8 cellular contexts compared by ENCODE assay signal in the genomic region with DNA sequence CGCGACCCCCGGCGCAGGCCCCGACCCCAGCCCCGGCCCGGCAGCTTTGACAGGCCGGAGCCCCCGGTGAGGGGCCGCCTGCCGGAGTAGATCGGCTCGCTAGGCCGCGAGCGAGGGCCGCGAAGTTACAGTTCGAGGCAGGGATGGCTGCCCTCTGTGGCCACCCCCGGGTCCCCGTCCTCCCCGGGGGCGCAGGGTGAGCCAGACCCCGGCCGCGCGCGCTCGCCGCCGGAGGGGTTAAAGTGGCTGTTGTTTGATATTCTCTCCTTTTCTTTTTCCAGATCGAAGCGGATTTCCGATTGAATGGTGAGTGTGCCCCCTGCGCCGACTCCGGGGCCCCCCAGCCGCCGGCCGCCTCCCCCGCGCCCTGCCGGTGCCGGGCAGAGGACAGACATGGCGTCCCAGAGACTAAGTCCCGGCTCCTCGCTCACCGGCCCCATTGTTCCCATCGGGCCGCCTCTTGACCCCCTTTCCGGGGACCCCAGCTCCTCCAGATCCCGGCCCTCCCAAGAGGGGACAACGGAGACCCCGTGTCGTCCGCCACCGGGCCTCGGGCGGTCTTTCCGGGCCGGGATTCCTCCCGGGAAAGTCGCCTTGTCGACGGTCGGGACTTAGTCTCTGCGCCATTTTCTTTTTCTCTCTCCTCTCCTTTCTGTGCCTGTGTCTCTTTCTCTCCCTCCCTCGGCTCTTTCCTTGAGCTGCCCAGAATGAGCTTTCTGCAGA. TPM values are rescaled to one million over a fixed set of nuclear protein-coding genes. Genes with fewer than 3 reads are reported as not detected.
DNase-seq lines count a peak whose midpoint lies in the region; ATAC-seq, FAIRE-seq and TF ChIP-seq lines count a peak whose summit lies in the region.

No MANE protein-coding gene starts in this region.

- peak overlapping the region; percentile 84 for H3K4me2 ChIP-seq in A549

- intact Hi-C loops in gastrocnemius medialis (cut with DNase I; ENCODE audit: low total_unique reads): loop anchor here (2.0 to 10.0 kb wide), 3 partner anchors 25 to 665 kb away; a partner anchor contains a TSS

- TF ChIP-seq EP300 in A549 (IDR thresholded peaks at IDR 0.05): no peak

- no peak for FAIRE-seq in A549 (lab: Jason Lieb, UNC)

- CTCF ChIA-PET in A549 (lab: Yijun Ruan, JAX): interaction anchor here (0.7 to 5.0 kb wide), 2 partner anchors 37 to 63 kb away, joined by 3 to 28 read pairs; no protein-coding TSS in a partner anchor

- under 1% methylated on average over 34 of the region's 68 CpGs for WGBS in A549 (ENCODE audit: missing lambda C conversion rate)
- WGBS in adipose tissue, 3 donors: 0 to 2% (median 0%) methylated on average over 64 to 68 of the region's 68 CpGs

- TF ChIP-seq RAD21 in A549 (conservative IDR thresholded peaks at IDR 0.05 in 1 of 2, IDR thresholded peaks at IDR 0.05 in 1 of 2): no peak

- no peak for TF ChIP-seq POLR2A in A549 (IDR thresholded peaks at IDR 0.05; ENCODE audit: low read length)
- TF ChIP-seq POLR2A in Peyer's patch (IDR thresholded peaks at IDR 0.05): no peak
- no peak for TF ChIP-seq POLR2A in gastrocnemius medialis (IDR thresholded peaks at IDR 0.05)

- ATAC-seq in A549 (peak; percentile 65 to 66), GM18511 (IDR thresholded peaks at IDR 0.05; ENCODE audit: unreplicated experiment) (peak; percentile 42), HG03139 (IDR thresholded peaks at IDR 0.05; ENCODE audit: unreplicated experiment) (peak; percentile 22), gastrocnemius medialis (peak; percentile 44 to 46)

- peaks cover 46% of the 10 kb centered on the region for H3K4me1 ChIP-seq in A549
- peaks cover 0 to 46% (median 4%) of the 10 kb centered on the region in 4 donors for H3K4me1 ChIP-seq in Peyer's patch
- peaks cover 0 to 51% of the 10 kb centered on the region in 2 donors for H3K4me1 ChIP-seq in right atrium auricular region
- H3K4me1 ChIP-seq in gastrocnemius medialis: peaks cover 49 to 52% of the 10 kb centered on the region in 2 donors

- TF ChIP-seq CTCF in A549 (IDR thresholded peaks at IDR 0.05) (no peak), Peyer's patch (IDR thresholded peaks at IDR 0.05) (no peak), right atrium auricular region (IDR thresholded peaks at IDR 0.05) (no peak), gastrocnemius medialis (IDR thresholded peaks at IDR 0.05 in 4 of 5, conservative IDR thresholded peaks at IDR 0.05 in 1 of 5) (peak in 1 of 5 experiments; percentile 7)

- H3K27ac ChIP-seq in A549 (peak overlapping the region; percentile 86 to 98), Peyer's patch (peak overlapping the region; percentile 94 to 99 (median 99)), adipose tissue (ENCODE audit: low read depth, low read length) (peak overlapping the region; percentile 99), right atrium auricular region (peak overlapping the region; percentile 92 to 98), gastrocnemius medialis (peak overlapping the region; percentile 93 to 99 (median 98))

- H3K36me3 ChIP-seq in Peyer's patch (no peaks in the 10 kb centered on the region), right atrium auricular region (no peaks in the 10 kb centered on the region), gastrocnemius medialis (no peaks in the 10 kb centered on the region)

- POLR2A ChIA-PET in A549 (lab: Yijun Ruan, JAX): interaction anchor here (0.6 kb wide), 1 partner anchor 11 kb away, joined by 3 read pairs; no protein-coding TSS in a partner anchor

- H3K4me3 ChIP-seq in A549: peak overlapping the region; percentile 92
- H3K4me3 ChIP-seq in Peyer's patch: peak overlapping the region; percentile 91 to 100 (median 96)
- peak overlapping the region; percentile 71 to 86 for H3K4me3 ChIP-seq in right atrium auricular region
- H3K4me3 ChIP-seq in gastrocnemius medialis: peak overlapping the region; percentile 75 to 99 (median 96)

- in situ Hi-C loops in gastrocnemius medialis (cut with MboI; ENCODE audit: low sequenced_read_pairs in 4 of 4): no loop called here

- H3K27me3 ChIP-seq in Peyer's patch (no peaks in the 10 kb centered on the region), right atrium auricular region (no peaks in the 10 kb centered on the region), gastrocnemius medialis (no peaks in the 10 kb centered on the region)

- DNase-seq in A549 (ENCODE audit: low read depth in 1 of 2, low spot score in 1 of 2): peak; percentile 19 to 47
- DNase-seq in Peyer's patch: peak in 2 of 3 donors; percentile 66 to 77
- DNase-seq in right atrium auricular region (ENCODE audit: low spot score): no peak
- no peak for DNase-seq in gastrocnemius medialis
- DNase-seq in SHP77 treated with DMSO at 0.1 percent for 48 hours (lab: John Stamatoyannopoulos, UW): no peak

- no peaks in the 10 kb centered on the region for H3K9me3 ChIP-seq in A549
- H3K9me3 ChIP-seq in Peyer's patch: no peaks in the 10 kb centered on the region
- no peaks in the 10 kb centered on the region for H3K9me3 ChIP-seq in right atrium auricular region
- H3K9me3 ChIP-seq in gastrocnemius medialis: no peaks in the 10 kb centered on the region

TF ChIP-seq in A549, 52 proteins besides CTCF, POLR2A, EP300 and RAD21:
- TF ChIP-seq, protein P1, sequence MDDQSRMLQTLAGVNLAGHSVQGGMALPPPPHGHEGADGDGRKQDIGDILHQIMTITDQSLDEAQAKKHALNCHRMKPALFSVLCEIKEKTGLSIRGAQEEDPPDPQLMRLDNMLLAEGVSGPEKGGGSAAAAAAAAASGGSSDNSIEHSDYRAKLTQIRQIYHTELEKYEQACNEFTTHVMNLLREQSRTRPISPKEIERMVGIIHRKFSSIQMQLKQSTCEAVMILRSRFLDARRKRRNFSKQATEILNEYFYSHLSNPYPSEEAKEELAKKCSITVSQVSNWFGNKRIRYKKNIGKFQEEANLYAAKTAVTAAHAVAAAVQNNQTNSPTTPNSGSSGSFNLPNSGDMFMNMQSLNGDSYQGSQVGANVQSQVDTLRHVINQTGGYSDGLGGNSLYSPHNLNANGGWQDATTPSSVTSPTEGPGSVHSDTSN (IDR thresholded peaks at IDR 0.05): no peak
- TF ChIP-seq PHF8 (IDR thresholded peaks at IDR 0.05; ENCODE audit: borderline replicate concordance, low read depth): 0 out of 2 replicates have a peak, but pooled peaks have one; percentile 72
- TF ChIP-seq, protein P2, sequence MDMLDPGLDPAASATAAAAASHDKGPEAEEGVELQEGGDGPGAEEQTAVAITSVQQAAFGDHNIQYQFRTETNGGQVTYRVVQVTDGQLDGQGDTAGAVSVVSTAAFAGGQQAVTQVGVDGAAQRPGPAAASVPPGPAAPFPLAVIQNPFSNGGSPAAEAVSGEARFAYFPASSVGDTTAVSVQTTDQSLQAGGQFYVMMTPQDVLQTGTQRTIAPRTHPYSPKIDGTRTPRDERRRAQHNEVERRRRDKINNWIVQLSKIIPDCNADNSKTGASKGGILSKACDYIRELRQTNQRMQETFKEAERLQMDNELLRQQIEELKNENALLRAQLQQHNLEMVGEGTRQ (IDR thresholded peaks at IDR 0.05): no peak

RNA-seq across cellular contexts. Expression of a gene that starts 0.7 kb away (rescaled TPM):
- polyA plus RNA-seq in A549 (2011; rRNA removed) (20.8 and 28.3 TPM in 2 replicates), A549 (2017; fragmentation: RNase III; extraction: RNeasy Plus Mini Kit Qiagen cat#74134 plus additional on column Dnase treatment) (68.0 to 73.7 TPM (median 70.6 TPM) in 3 replicates), adipose tissue (10 to 100 TPM; 11.6 to 34.5 (median 24.5) TPM)
- 6.5 and 6.9 TPM in 2 replicates for polyA plus RNA-seq in A549 (2012; cell fraction: cytosol; rRNA removed)
- polyA plus RNA-seq in A549 (2012; cell fraction: nucleus; rRNA removed): 7.5 and 10.8 TPM in 2 replicates
- polyA minus RNA-seq in A549 (2011; rRNA and poly(A)+ RNA removed): 13.2 and 15.6 TPM in 2 replicates
- total RNA-seq in Peyer's patch (10 to 100 TPM; 34.4 to 72.6 (median 39.8) TPM), right atrium auricular region (10 to 100 TPM; 19.7 to 21.2 TPM), gastrocnemius medialis (10 to 100 TPM in 3 of 4 donors, 1 to 10 TPM in 1; 9.4 to 13.6 (median 12.2) TPM)

Comparison
In these comparisons a context has a peak if more than half of its experiments do, and no peak if none do; other contexts are left out.
1. DNase-seq: peak in A549 (2 of 2) and Peyer's patch (2 of 3); none in right atrium auricular region (single experiment), gastrocnemius medialis (0 of 2) and SHP77 treated with DMSO at 0.1 percent for 48 hours (single experiment).
2. Peak in every context shown above with its lines, with median percentiles within 50 percentile points of each other: ATAC-seq, H3K27ac ChIP-seq and H3K4me3 ChIP-seq.